In genomic region chr22:35769974-35770373, GRCh38 we compare ENCODE assay signal across 8 cellular contexts. TPM values are rescaled to one million over a fixed set of nuclear protein-coding genes. Genes with fewer than 3 reads are reported as not detected.
"Had no signal": no experiment of that assay in that cellular context is flagged by ENCODE, and none has a peak within 500 bp of the region (broad histone marks: within the 10 kb centered on the region; RNA-seq: fewer than 3 reads in every experiment).

No MANE protein-coding gene starts in this region.

- H3K4me3 ChIP-seq: GM12878 had no signal

- ATAC-seq: GM12878 had no signal

- FAIRE-seq: GM12878, GM12891, GM12892, GM18507, GM19239 had no signal

- DNase-seq: GDM1, GF-D8 had no signal

RNA-seq across cellular contexts. Expression of gene APOL5, which starts 52.3 kb away (rescaled TPM):
- total RNA-seq: G401, GM12878 had no signal
- polyA plus RNA-seq: GM12878 had no signal
